ENCODE assay signal across 8 cellular contexts in the genomic region with DNA sequence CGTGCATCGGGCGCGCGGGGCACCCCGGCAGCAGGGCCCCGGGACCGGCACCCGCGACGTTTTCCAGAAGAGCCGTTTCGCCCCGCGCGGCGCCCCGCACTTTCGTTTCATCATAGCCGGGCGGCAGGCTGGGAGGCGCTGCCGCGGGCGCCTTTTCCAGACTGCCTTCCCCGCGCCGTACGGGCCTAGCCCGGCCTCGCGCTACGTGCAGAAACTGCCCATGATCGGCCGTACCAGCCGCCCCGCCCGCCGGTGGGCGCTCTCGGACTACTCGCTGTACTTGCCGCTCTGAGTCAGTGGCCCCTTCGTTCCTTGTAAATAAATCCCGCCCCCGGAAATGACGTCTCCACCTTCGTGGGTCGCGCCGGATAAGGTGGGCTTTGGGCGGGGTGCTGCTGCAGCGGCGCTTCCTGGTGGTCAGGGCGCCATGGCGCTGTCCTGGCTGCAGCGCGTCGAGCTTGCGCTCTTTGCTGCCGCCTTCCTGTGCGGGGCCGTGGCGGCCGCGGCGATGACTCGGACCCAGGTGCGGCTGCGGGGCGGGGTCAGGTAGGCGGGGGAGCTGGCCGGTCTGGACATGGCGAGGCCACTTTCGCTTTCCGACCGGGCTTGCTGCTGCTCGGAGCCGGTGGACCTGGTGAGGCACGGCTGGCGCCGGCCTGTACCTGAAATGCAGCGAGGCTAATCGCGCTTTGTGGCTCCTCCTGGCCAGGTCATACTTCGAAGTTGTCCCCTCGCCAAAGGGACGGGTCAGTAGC. TPM values are rescaled to one million over a fixed set of nuclear protein-coding genes. Genes with fewer than 3 reads are reported as not detected.
A peak's percentile ranks its signal among the peaks of the same experiment; 100 is the strongest.
DNase-seq lines count a peak whose midpoint lies in the region; ATAC-seq and TF ChIP-seq lines count a peak whose summit lies in the region.

Gene TMEM179B, plus strand, starts transcription at position 398 of the 755 bp plus-strand sequence. Its CDS starts 30 bp downstream, at position 428.

- 0% methylated on average over 3 to 52 of the region's 88 CpGs for WGBS in tibial nerve, 2 donors

- H2AFZ ChIP-seq in parathyroid adenoma, result peak within 1 kb of the TSS; percentile 74

- no peaks in the 10 kb centered on the region for H3K9me3 Mint-ChIP-seq in activated naive CD8-positive, alpha-beta T cell treated with anti-CD3 and anti-CD28 coated beads for 36 hours

- H3K36me3 ChIP-seq in parathyroid adenoma (ENCODE audit: control insufficient read depth, insufficient read depth, low read length) (no peaks in the 10 kb centered on the region), tibial nerve (peaks cover 0 to 38% (median 0%) of the 10 kb centered on the region in 3 donors)

- peak; percentile 37 for TF ChIP-seq CTCF in parathyroid adenoma (IDR thresholded peaks at IDR 0.05)
- TF ChIP-seq CTCF in tibial nerve (IDR thresholded peaks at IDR 0.05), result peak in 2 of 5 experiments; percentile 38 to 55

- intact Hi-C loops in Right ventricle myocardium inferior (cut with DNase I), result loop anchor here (2.0 to 5.0 kb wide), 4 partner anchors 45 to 78 kb away; partner anchors contain the start of genes STX5, TEX54 and TTC9C

- peak; percentile 90 to 99 for TF ChIP-seq EP300 in tibial nerve (IDR thresholded peaks at IDR 0.05)

- DNase-seq in NCI-H1105 (lab: John Stamatoyannopoulos, UW) (peak; percentile 98), SKM-1 treated with dmso at 0.1 percent for 144 hours (lab: John Stamatoyannopoulos, UW; ENCODE audit: unreplicated experiment) (peak; percentile 94), Right ventricle myocardium inferior (ENCODE audit: missing footprints) (peak; percentile 99), tibial nerve (ENCODE audit: low spot score in 2 of 2) (peak; percentile 98 to 100)
- peak; percentile 96 for DNase-seq in activated naive CD8-positive, alpha-beta T cell treated with anti-CD3 and anti-CD28 coated beads for 36 hours

- peak within 1 kb of the TSS; percentile 43 for H3K9ac ChIP-seq in parathyroid adenoma

- H3K9me3 ChIP-seq in parathyroid adenoma (ENCODE audit: control insufficient read depth, low read length) (no peaks in the 10 kb centered on the region), tibial nerve (no peaks in the 10 kb centered on the region)

- H3K4me1 ChIP-seq in parathyroid adenoma (peaks cover 5% of the 10 kb centered on the region), tibial nerve (peaks cover 6 to 54% (median 37%) of the 10 kb centered on the region in 4 donors)

- H3K27ac Mint-ChIP-seq in activated naive CD8-positive, alpha-beta T cell treated with anti-CD3 and anti-CD28 coated beads for 36 hours, result peak within 1 kb of the TSS; percentile 92

- H3K27ac ChIP-seq in parathyroid adenoma, result peak within 1 kb of the TSS; percentile 84
- H3K27ac ChIP-seq in tibial nerve, result peak within 1 kb of the TSS; percentile 88 to 99 (median 98)

- TF ChIP-seq POLR2A in GM10847 (IDR thresholded peaks at IDR 0.05; ENCODE audit: extremely low read depth, insufficient read length) (peak; percentile 99), tibial nerve (IDR thresholded peaks at IDR 0.05) (peak; percentile 83 to 98)

- H3K27me3 Mint-ChIP-seq in activated naive CD8-positive, alpha-beta T cell treated with anti-CD3 and anti-CD28 coated beads for 36 hours, result no peaks in the 10 kb centered on the region

- H3K79me2 ChIP-seq in parathyroid adenoma, result peaks cover 2% of the 10 kb centered on the region

- H3K4me2 ChIP-seq in parathyroid adenoma (ENCODE audit: low read length), result peak within 1 kb of the TSS; percentile 79

- peak within 1 kb of the TSS; percentile 90 for H3K4me3 Mint-ChIP-seq in activated naive CD8-positive, alpha-beta T cell treated with anti-CD3 and anti-CD28 coated beads for 36 hours

- no peaks in the 10 kb centered on the region for H3K27me3 ChIP-seq in parathyroid adenoma (ENCODE audit: control insufficient read depth, insufficient read depth, low read length)
- no peaks in the 10 kb centered on the region for H3K27me3 ChIP-seq in tibial nerve

- H3K36me3 Mint-ChIP-seq in activated naive CD8-positive, alpha-beta T cell treated with anti-CD3 and anti-CD28 coated beads for 36 hours, result peaks cover 35% of the 10 kb centered on the region

- H3K4me1 Mint-ChIP-seq in activated naive CD8-positive, alpha-beta T cell treated with anti-CD3 and anti-CD28 coated beads for 36 hours, result peaks cover 36% of the 10 kb centered on the region

- H3K4me3 ChIP-seq in parathyroid adenoma (ENCODE audit: low read depth, low read length) (peak within 1 kb of the TSS; percentile 70), tibial nerve (peak within 1 kb of the TSS; percentile 87 to 100 (median 97))

- peak; percentile 62 for ATAC-seq in HG02610 (IDR thresholded peaks at IDR 0.05; ENCODE audit: unreplicated experiment)
- peak; percentile 88 for ATAC-seq in Right ventricle myocardium inferior

RNA-seq across cellular contexts. Expression of gene TMEM179B, which starts in this region (rescaled TPM):
- 10 to 100 TPM; 30.7 to 34.3 TPM for total RNA-seq in activated naive CD8-positive, alpha-beta T cell treated with anti-CD3 and anti-CD28 coated beads for 36 hours
- total RNA-seq in Right ventricle myocardium inferior (21.6 TPM), tibial nerve (100 to 1,000 TPM in 1 of 4 donors, 10 to 100 TPM in 3; 80.8 to 105 (median 94.9) TPM)

Comparison
In these comparisons a context has a peak if more than half of its experiments do, and no peak if none do; other contexts are left out.
1. Peak in every context shown above with its lines: DNase-seq, ATAC-seq, H3K4me3 ChIP-seq and H3K27ac ChIP-seq.